In genomic region chr1:70717211-70717610, GRCh38 we compare ENCODE assay signal across 24 cellular contexts.
"Had no signal": no experiment of that assay in that cellular context is flagged by ENCODE, and none has a peak within 500 bp of the region (broad histone marks: within the 10 kb centered on the region; RNA-seq: fewer than 3 reads in every experiment).

No MANE protein-coding gene starts in this region.

- H2AFZ ChIP-seq: neural progenitor cell, parathyroid adenoma had no signal

- H3K9ac ChIP-seq: neural progenitor cell, parathyroid adenoma had no signal

- H3K27me3 ChIP-seq: neural progenitor cell, ovary, right lobe of liver, sigmoid colon, stomach, thyroid gland, tibial nerve, upper lobe of left lung, vagina had no signal

- DNase-seq: natural killer cell; occipital lobe; ovary; posterior cingulate gyrus; psoas muscle; right cardiac atrium; right lobe of liver; sigmoid colon; small intestine; stimulated activated CD4-positive, alpha-beta T cell treated with anti-CD3 and anti-CD28 coated beads, Interleukin-15, amount 100 ng/mL, for 24 hours; stimulated activated CD4-positive, alpha-beta T cell treated with anti-CD3 and anti-CD28 coated beads, Interleukin-2, amount 100 ng/mL, for 24 hours; stimulated activated CD4-positive, alpha-beta T cell treated with anti-CD3 and anti-CD28 coated beads, Interleukin-2, amount 100 ng/mL, for 48 hours; stimulated activated CD4-positive, alpha-beta T cell treated with anti-CD3 and anti-CD28 coated beads, Interleukin-4, amount 100 ng/mL, for 24 hours; stimulated activated naive B cell treated with anti-CD40 and anti-IgM and Interleukin-4, amounts not matched to agents 10 μg/mL and 1 μg/mL and 100 μg/mL, for 72 hours; stimulated activated naive CD4-positive, alpha-beta T cell treated with Interleukin-2 at 50 U/mL for 16 hours; stomach; thyroid gland; trophoblast cell; upper lobe of left lung had no signal

- H3K4me1 ChIP-seq: neural progenitor cell, parathyroid adenoma, psoas muscle, right lobe of liver, thyroid gland, upper lobe of left lung, vagina had no signal

- H3K9me3 ChIP-seq: ovary, psoas muscle, right lobe of liver, sigmoid colon, thoracic aorta, thyroid gland, tibial nerve, upper lobe of left lung, vagina had no signal

- H3K4me2 ChIP-seq: neural progenitor cell had no signal

- H3K27ac ChIP-seq: neural progenitor cell, parathyroid adenoma, psoas muscle, right lobe of liver, thyroid gland, tibial nerve, upper lobe of left lung, vagina had no signal

- H3K4me3 ChIP-seq: neural progenitor cell, ovary, psoas muscle, right lobe of liver, sigmoid colon, stomach, thoracic aorta, thyroid gland, tibial nerve, upper lobe of left lung, vagina had no signal

- H3K36me3 ChIP-seq: neural progenitor cell, ovary, right lobe of liver, sigmoid colon, stomach, thoracic aorta, thyroid gland, tibial nerve, upper lobe of left lung, vagina had no signal
